8 cellular contexts compared by ENCODE assay signal in the genomic region with DNA sequence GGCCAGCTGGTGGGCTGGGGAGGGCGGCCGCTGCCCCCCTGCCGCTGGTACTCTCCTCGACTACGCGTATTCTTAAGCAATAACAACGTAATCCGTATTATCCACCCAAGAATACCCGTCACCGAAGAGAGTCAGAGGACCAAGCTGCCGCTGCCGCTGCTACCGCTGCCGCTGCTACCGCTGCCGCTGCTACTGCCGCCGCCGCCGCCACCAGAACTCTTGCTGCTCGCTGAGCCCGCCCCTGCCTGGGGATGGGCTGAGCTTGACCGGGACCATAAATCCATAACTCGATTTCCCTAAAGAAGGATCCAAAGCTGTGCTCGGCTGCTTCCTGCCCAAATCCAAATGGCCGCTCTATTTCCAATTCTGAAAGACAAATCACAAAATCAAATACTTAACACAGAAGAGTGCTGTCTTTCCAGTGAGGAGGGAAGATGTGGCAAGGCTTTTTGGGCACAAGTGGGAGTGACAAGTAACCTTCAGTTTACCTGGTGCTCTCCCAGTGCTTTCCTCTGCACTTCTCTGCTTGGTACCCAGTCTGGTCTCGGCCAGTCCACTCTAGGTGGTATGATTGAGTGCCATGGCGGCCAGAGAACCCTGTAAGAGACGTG.
DNase-seq lines count a peak whose midpoint lies in the region; ATAC-seq, FAIRE-seq and TF ChIP-seq lines count a peak whose summit lies in the region.

No MANE protein-coding gene starts in this region.

- POLR2A ChIA-PET in AG04449 (lab: Yijun Ruan, JAX), result interaction anchor here (1.1 to 1.7 kb wide), 2 partner anchors 47 to 125 kb away, joined by 4 to 5 read pairs; a partner anchor contains a TSS

- peaks cover 98% of the 10 kb centered on the region for H3K27me3 ChIP-seq in cardiac muscle cell
- peaks cover 0 to 35% of the 10 kb centered on the region in 2 donors for H3K27me3 ChIP-seq in body of pancreas

- H3K4me3 Mint-ChIP-seq in activated T-helper 1 cell treated with anti-CD3 and anti-CD28 coated beads, Interleukin-12 subunit alpha, Interleukin-12 subunit beta, Interleukin-2, Interleukin-4 antibody, amounts not matched to agents 30 ng/mL and 10 ng/mL and 1 ng/mL, durations not matched to agents 14 hours and 24 hours and 36 hours, result peak overlapping the region; percentile 81

- H3K36me3 ChIP-seq in cardiac muscle cell (no peaks in the 10 kb centered on the region), body of pancreas (replicated peaks in 1 of 2; ENCODE audit: insufficient read depth in 1 of 2, low read depth in 2 of 2) (no peaks in the 10 kb centered on the region)

- CTCF ChIA-PET in AG04449 (lab: Yijun Ruan, JAX), result interaction anchor here (1.4 to 3.8 kb wide), 4 partner anchors 8 to 422 kb away, joined by 4 to 20 read pairs (median 6); a partner anchor contains a TSS

- H3K4me3 ChIP-seq in AG04449 (ENCODE audit: low read depth, low read length) (peak overlapping the region; percentile 80), cardiac muscle cell (peak overlapping the region; percentile 47), skeletal muscle cell (ENCODE audit: low read depth, low read length) (peak overlapping the region; percentile 60), body of pancreas (no peak overlapping the region)

- H3K27ac Mint-ChIP-seq in activated T-helper 1 cell treated with anti-CD3 and anti-CD28 coated beads, Interleukin-12 subunit alpha, Interleukin-12 subunit beta, Interleukin-2, Interleukin-4 antibody, amounts not matched to agents 30 ng/mL and 10 ng/mL and 1 ng/mL, durations not matched to agents 14 hours and 24 hours and 36 hours, result peak overlapping the region; percentile 44

- peaks cover 43% of the 10 kb centered on the region for H3K4me1 Mint-ChIP-seq in activated T-helper 1 cell treated with anti-CD3 and anti-CD28 coated beads, Interleukin-12 subunit alpha, Interleukin-12 subunit beta, Interleukin-2, Interleukin-4 antibody, amounts not matched to agents 30 ng/mL and 10 ng/mL and 1 ng/mL, durations not matched to agents 14 hours and 24 hours and 36 hours (ENCODE audit: low read depth)

- no peak for ATAC-seq in body of pancreas

- no peak overlapping the region for H3K27ac ChIP-seq in cardiac muscle cell
- H3K27ac ChIP-seq in body of pancreas, result no peak overlapping the region

- 6 to 7% methylated on average over 28 to 29 of the region's 29 CpGs for WGBS in body of pancreas, 2 donors

- TF ChIP-seq POLR2A in body of pancreas (IDR thresholded peaks at IDR 0.05), result no peak

- FAIRE-seq in RCC 7860 (lab: Jason Lieb, UNC), result no peak

- intact Hi-C loops in activated T-helper 1 cell treated with anti-CD3 and anti-CD28 coated beads, Interleukin-12 subunit alpha, Interleukin-12 subunit beta, Interleukin-2, Interleukin-4 antibody, amounts not matched to agents 30 ng/mL and 10 ng/mL and 1 ng/mL, durations not matched to agents 14 hours and 24 hours and 36 hours (cut with micrococcal nuclease), result loop anchor here (5.0 kb wide), 1 partner anchor 104 kb away; no protein-coding TSS in a partner anchor
- intact Hi-C loops in body of pancreas (cut with DNase I), result no loop called here

- peaks cover 7% of the 10 kb centered on the region for H3K4me1 ChIP-seq in cardiac muscle cell (ENCODE audit: low read depth)
- H3K4me1 ChIP-seq in body of pancreas, result peaks cover 25% of the 10 kb centered on the region

- no peak for TF ChIP-seq CTCF in AG04449 (IDR thresholded peaks at IDR 0.05; ENCODE audit: insufficient read depth, low read length, missing control alignments)
- no peak for TF ChIP-seq CTCF in cardiac muscle cell (IDR thresholded peaks at IDR 0.05; ENCODE audit: low read depth, low read length)
- no peak for TF ChIP-seq CTCF in body of pancreas (IDR thresholded peaks at IDR 0.05)

- H3K9me3 ChIP-seq in cardiac muscle cell (ENCODE audit: low read depth), result no peaks in the 10 kb centered on the region
- H3K9me3 ChIP-seq in body of pancreas, result no peaks in the 10 kb centered on the region

- H3K27me3 Mint-ChIP-seq in activated T-helper 1 cell treated with anti-CD3 and anti-CD28 coated beads, Interleukin-12 subunit alpha, Interleukin-12 subunit beta, Interleukin-2, Interleukin-4 antibody, amounts not matched to agents 30 ng/mL and 10 ng/mL and 1 ng/mL, durations not matched to agents 14 hours and 24 hours and 36 hours (ENCODE audit: insufficient read depth), result peaks cover 79% of the 10 kb centered on the region

- DNase-seq in AG04449 (ENCODE audit: low read depth, low spot score) (no peak), HCEC 1CT (peak; percentile 74), cardiac muscle cell (ENCODE audit: low read depth in 1 of 2, low spot score in 1 of 2) (peak; percentile 57 to 63), skeletal muscle cell (ENCODE audit: low read depth) (no peak), GOT3 (lab: John Stamatoyannopoulos, UW) (no peak), body of pancreas (no peak), RCC 7860 (ENCODE audit: low spot score) (no peak)
- DNase-seq in activated T-helper 1 cell treated with anti-CD3 and anti-CD28 coated beads, Interleukin-12 subunit alpha, Interleukin-12 subunit beta, Interleukin-2, Interleukin-4 antibody, amounts not matched to agents 30 ng/mL and 10 ng/mL and 1 ng/mL, durations not matched to agents 14 hours and 24 hours and 36 hours (ENCODE audit: low spot score), result no peak

- H3K9me3 Mint-ChIP-seq in activated T-helper 1 cell treated with anti-CD3 and anti-CD28 coated beads, Interleukin-12 subunit alpha, Interleukin-12 subunit beta, Interleukin-2, Interleukin-4 antibody, amounts not matched to agents 30 ng/mL and 10 ng/mL and 1 ng/mL, durations not matched to agents 14 hours and 24 hours and 36 hours, result peaks cover 10% of the 10 kb centered on the region

- H3K36me3 Mint-ChIP-seq in activated T-helper 1 cell treated with anti-CD3 and anti-CD28 coated beads, Interleukin-12 subunit alpha, Interleukin-12 subunit beta, Interleukin-2, Interleukin-4 antibody, amounts not matched to agents 30 ng/mL and 10 ng/mL and 1 ng/mL, durations not matched to agents 14 hours and 24 hours and 36 hours (ENCODE audit: low read depth), result peaks cover 2% of the 10 kb centered on the region

Comparison
In these comparisons a context has a peak if more than half of its experiments do, and no peak if none do; other contexts are left out.
1. DNase-seq: peak in HCEC 1CT (single experiment) and cardiac muscle cell (2 of 2); none in AG04449 (single experiment), activated T-helper 1 cell treated with anti-CD3 and anti-CD28 coated beads, Interleukin-12 subunit alpha, Interleukin-12 subunit beta, Interleukin-2, Interleukin-4 antibody, amounts not matched to agents 30 ng/mL and 10 ng/mL and 1 ng/mL, durations not matched to agents 14 hours and 24 hours and 36 hours (single experiment), skeletal muscle cell (single experiment), GOT3 (single experiment), body of pancreas (0 of 4) and RCC 7860 (single experiment).
2. H3K4me3 ChIP-seq: peak in AG04449 (single experiment), cardiac muscle cell (single experiment) and skeletal muscle cell (single experiment); none in body of pancreas (0 of 2).